Comparison of ENCODE assay signal across 24 cellular contexts in genomic region chr5:11563822-11564221, GRCh38.
"Had no signal": no experiment of that assay in that cellular context is flagged by ENCODE, and none has a peak within 500 bp of the region (broad histone marks: within the 10 kb centered on the region; RNA-seq: fewer than 3 reads in every experiment).

No MANE protein-coding gene starts in this region.

- H3K27me3 Mint-ChIP-seq: activated B cell treated with CpG ODN at 0.5 μM for 24 hours; activated CD4-positive, alpha-beta T cell treated with anti-CD3 and anti-CD28 coated beads for 36 hours; activated naive CD4-positive, alpha-beta T cell treated with anti-CD3 and anti-CD28 coated beads, Interleukin-2, amount 10 ng/mL, durations not matched to agents 7 days and 5 days; dendritic cell treated with granulocyte-macrophage colony-stimulating factor and Interleukin-4, amounts not matched to agents 40 ng/mL and 50 ng/mL, for 4 days; effector memory CD8-positive, alpha-beta T cell had no signal

- H3K4me1 ChIP-seq: esophagus muscularis mucosa, gastrocnemius medialis, pancreas, psoas muscle, right atrium auricular region, tibial artery had no signal

- DNase-seq: activated B cell treated with CpG ODN at 0.5 μM for 24 hours; activated CD4-positive, alpha-beta T cell treated with anti-CD3 and anti-CD28 coated beads for 36 hours; activated CD4-positive, alpha-beta T cell treated with anti-CD3 and anti-CD28 coated beads, Interleukin-2, amount 50 U/mL, for 4 hours; activated effector memory CD4-positive, alpha-beta T cell treated with Interleukin-2 at 50 U/mL for 16 hours; activated naive CD4-positive, alpha-beta T cell treated with anti-CD3 and anti-CD28 coated beads, Interleukin-2, amount 10 ng/mL, durations not matched to agents 7 days and 5 days; activated T-cell treated with anti-CD3 and anti-CD28 coated beads, Interleukin-2, amount 50 U/mL, for 72 hours; effector memory CD8-positive, alpha-beta T cell; gastrocnemius medialis; hippocampal formation; kidney glomerular epithelial cell; left ventricle myocardium superior; mucosa of descending colon; nephron progenitor cell; pancreas; psoas muscle; stimulated activated CD4-positive, alpha-beta T cell treated with anti-CD3 and anti-CD28 coated beads, Interleukin-4, amount 100 ng/mL, for 4 hours; stimulated activated naive CD8-positive, alpha-beta T cell treated with anti-CD3 and anti-CD28 coated beads, Interleukin-15, Interleukin-2, amounts not matched to agents 100 U/mL and 50 U/mL, for 24 hours; T-helper 9 cell; tibial artery had no signal

- H3K9me3 Mint-ChIP-seq: activated B cell treated with CpG ODN at 0.5 μM for 24 hours; activated naive CD4-positive, alpha-beta T cell treated with anti-CD3 and anti-CD28 coated beads, Interleukin-2, amount 10 ng/mL, durations not matched to agents 7 days and 5 days; nephron progenitor cell had no signal

- H3K27ac ChIP-seq: cardiac muscle cell, esophagus muscularis mucosa, gastrocnemius medialis, pancreas, psoas muscle, right atrium auricular region, tibial artery had no signal

- H3K36me3 Mint-ChIP-seq: activated naive CD4-positive, alpha-beta T cell treated with anti-CD3 and anti-CD28 coated beads, Interleukin-2, amount 10 ng/mL, durations not matched to agents 7 days and 5 days had no signal

- H3K9me3 ChIP-seq: esophagus muscularis mucosa, gastrocnemius medialis, mucosa of descending colon, pancreas, psoas muscle, right atrium auricular region, tibial artery had no signal

- FAIRE-seq: endothelial cell of umbilical vein, pancreas had no signal

- H3K27me3 ChIP-seq: cardiac muscle cell, esophagus muscularis mucosa, gastrocnemius medialis, pancreas, right atrium auricular region, tibial artery had no signal

- H3K4me1 Mint-ChIP-seq: activated B cell treated with CpG ODN at 0.5 μM for 24 hours; activated CD4-positive, alpha-beta T cell treated with anti-CD3 and anti-CD28 coated beads for 36 hours; activated naive CD4-positive, alpha-beta T cell treated with anti-CD3 and anti-CD28 coated beads, Interleukin-2, amount 10 ng/mL, durations not matched to agents 7 days and 5 days; nephron progenitor cell had no signal

- ATAC-seq: activated CD4-positive, alpha-beta T cell treated with anti-CD3 and anti-CD28 coated beads for 36 hours; activated T-cell treated with anti-CD3 and anti-CD28 coated beads, Interleukin-2, amount 50 U/mL, for 72 hours; effector memory CD8-positive, alpha-beta T cell; gastrocnemius medialis; left ventricle myocardium superior; mucosa of descending colon; pancreas; psoas muscle; stimulated activated naive CD8-positive, alpha-beta T cell treated with anti-CD3 and anti-CD28 coated beads, Interleukin-15, Interleukin-2, amounts not matched to agents 100 U/mL and 50 U/mL, for 24 hours had no signal

- H3K4me3 Mint-ChIP-seq: activated B cell treated with CpG ODN at 0.5 μM for 24 hours; activated CD4-positive, alpha-beta T cell treated with anti-CD3 and anti-CD28 coated beads for 36 hours; activated naive CD4-positive, alpha-beta T cell treated with anti-CD3 and anti-CD28 coated beads, Interleukin-2, amount 10 ng/mL, durations not matched to agents 7 days and 5 days; activated T-cell treated with anti-CD3 and anti-CD28 coated beads, Interleukin-2, amount 50 U/mL, for 72 hours; dendritic cell treated with granulocyte-macrophage colony-stimulating factor and Interleukin-4, amounts not matched to agents 40 ng/mL and 50 ng/mL, for 4 days; effector memory CD8-positive, alpha-beta T cell; nephron progenitor cell had no signal

- H3K4me3 ChIP-seq: cardiac muscle cell, esophagus muscularis mucosa, gastrocnemius medialis, mucosa of descending colon, pancreas, psoas muscle, right atrium auricular region, tibial artery had no signal

- H3K27ac Mint-ChIP-seq: activated B cell treated with CpG ODN at 0.5 μM for 24 hours; activated CD4-positive, alpha-beta T cell treated with anti-CD3 and anti-CD28 coated beads for 36 hours; activated naive CD4-positive, alpha-beta T cell treated with anti-CD3 and anti-CD28 coated beads, Interleukin-2, amount 10 ng/mL, durations not matched to agents 7 days and 5 days; activated T-cell treated with anti-CD3 and anti-CD28 coated beads, Interleukin-2, amount 50 U/mL, for 72 hours; dendritic cell treated with granulocyte-macrophage colony-stimulating factor and Interleukin-4, amounts not matched to agents 40 ng/mL and 50 ng/mL, for 4 days; effector memory CD8-positive, alpha-beta T cell; nephron progenitor cell had no signal

- H3K36me3 ChIP-seq: cardiac muscle cell, esophagus muscularis mucosa, gastrocnemius medialis, pancreas, right atrium auricular region, tibial artery had no signal
